In the genomic region with DNA sequence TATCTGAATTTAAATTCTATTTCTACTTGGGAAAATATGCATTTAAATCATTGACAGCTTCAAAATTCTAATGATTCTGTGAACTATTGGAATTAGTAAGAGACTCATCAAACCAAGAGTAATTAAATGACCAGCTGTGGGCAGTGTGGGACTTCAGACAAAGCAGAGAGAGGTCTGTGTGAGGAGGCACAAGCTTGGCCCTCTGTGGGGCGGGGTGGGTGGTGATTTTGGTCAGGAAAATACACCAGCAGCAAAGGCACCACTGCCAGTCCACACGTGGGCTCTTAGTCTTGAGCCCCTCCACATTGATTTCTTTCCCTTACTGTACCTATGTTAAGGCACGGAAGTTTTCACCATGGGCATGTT, we compare ENCODE assay signal across 11 cellular contexts. TPM values are rescaled to one million over a fixed set of nuclear protein-coding genes. Genes with fewer than 3 reads are reported as not detected.
DNase-seq lines count a peak whose midpoint lies in the region; ATAC-seq and TF ChIP-seq lines count a peak whose summit lies in the region.
"Had no signal": no experiment of that assay in that cellular context is flagged by ENCODE, and none has a peak within 500 bp of the region (broad histone marks: within the 10 kb centered on the region; RNA-seq: fewer than 3 reads in every experiment).

No MANE protein-coding gene starts in this region.

- H3K23ac ChIP-seq in mesenchymal stem cell (ENCODE audit: low read length in 2 of 2): no peak overlapping the region

- no peaks in the 10 kb centered on the region for H3K9me3 Mint-ChIP-seq in CD14-positive monocyte

- H3K4me1 ChIP-seq in BE2C: no peaks in the 10 kb centered on the region; the same call in 1 of the 2 replicates
- H3K4me1 ChIP-seq in body of pancreas: peaks cover 42% of the 10 kb centered on the region
- peaks cover 22% of the 10 kb centered on the region for H3K4me1 ChIP-seq in mesenchymal stem cell (ENCODE audit: control insufficient read depth, insufficient read depth, low read depth, low read length)

- H3K18ac ChIP-seq in mesenchymal stem cell (ENCODE audit: low read depth in 1 of 2, low read length in 2 of 2): no peak overlapping the region

- no peak overlapping the region for H2BK12ac ChIP-seq in mesenchymal stem cell (ENCODE audit: low read length in 2 of 2)

- H3K9me3 ChIP-seq in BE2C: no peaks in the 10 kb centered on the region
- no peaks in the 10 kb centered on the region for H3K9me3 ChIP-seq in body of pancreas
- H3K9me3 ChIP-seq in mesenchymal stem cell (ENCODE audit: control insufficient read depth, low read length): no peaks in the 10 kb centered on the region
- H3K9me3 ChIP-seq: Peyer's patch had no signal

- no peak overlapping the region for H2BK120ac ChIP-seq in mesenchymal stem cell (ENCODE audit: low read depth, low read length)

- H3K36me3 Mint-ChIP-seq in CD14-positive monocyte: no peaks in the 10 kb centered on the region

- no peak overlapping the region for H3K4me3 ChIP-seq in BE2C (ENCODE audit: low read depth, low read length)
- H3K4me3 ChIP-seq in body of pancreas: no peak overlapping the region
- H3K4me3 ChIP-seq in mesenchymal stem cell (ENCODE audit: insufficient read depth in 1 of 2, low read depth in 1 of 2, low read length in 2 of 2): no peak overlapping the region
- H3K4me3 ChIP-seq: Peyer's patch had no signal

- H3K27ac Mint-ChIP-seq in CD14-positive monocyte: no peak overlapping the region

- H2BK5ac ChIP-seq in mesenchymal stem cell (ENCODE audit: low read depth, low read length, poor library complexity, severe bottlenecking): no peak overlapping the region

- peaks cover 37% of the 10 kb centered on the region for H3K4me1 Mint-ChIP-seq in CD14-positive monocyte

- TF ChIP-seq CTCF in BE2C (IDR thresholded peaks at IDR 0.05; ENCODE audit: low read depth, low read length): peak; percentile 8; the same call in 1 of the 2 replicates
- TF ChIP-seq CTCF in body of pancreas (IDR thresholded peaks at IDR 0.05): no peak
- TF ChIP-seq CTCF in CD14-positive monocyte (IDR thresholded peaks at IDR 0.05): no peak

- H4K91ac ChIP-seq in mesenchymal stem cell (ENCODE audit: low read length): peak overlapping the region; percentile 18

- peak overlapping the region in 3 of 4 donors; percentile 77 to 91 (median 83) for H3K27ac ChIP-seq in body of pancreas
- no peak overlapping the region for H3K27ac ChIP-seq in mesenchymal stem cell (ENCODE audit: low read length, poor library complexity, severe bottlenecking)
- H3K27ac ChIP-seq: Peyer's patch had no signal

- ATAC-seq in body of pancreas (no peak), GM18519 (IDR thresholded peaks at IDR 0.05; ENCODE audit: low FRiP score, unreplicated experiment) (no peak), GM19397 (IDR thresholded peaks at IDR 0.05; ENCODE audit: unreplicated experiment) (no peak), HG03460 (IDR thresholded peaks at IDR 0.05; ENCODE audit: unreplicated experiment) (no peak)

- TF ChIP-seq RAD21 in Ishikawa (IDR thresholded peaks at IDR 0.05; ENCODE audit: low read depth): peak; percentile 62

- no peaks in the 10 kb centered on the region for H3K79me1 ChIP-seq in mesenchymal stem cell (replicated peaks; ENCODE audit: low read length, poor library complexity, severe bottlenecking)

- H3K36me3 ChIP-seq in BE2C: no peaks in the 10 kb centered on the region
- no peaks in the 10 kb centered on the region for H3K36me3 ChIP-seq in body of pancreas (replicated peaks in 1 of 2; ENCODE audit: insufficient read depth in 1 of 2, low read depth in 2 of 2)
- H3K36me3 ChIP-seq in mesenchymal stem cell (ENCODE audit: control insufficient read depth in 1 of 2, insufficient read depth in 2 of 2, low read depth in 1 of 2, low read length in 2 of 2): no peaks in the 10 kb centered on the region
- H3K36me3 ChIP-seq: Peyer's patch had no signal

- no peak overlapping the region for H3K4ac ChIP-seq in mesenchymal stem cell (ENCODE audit: low read depth in 1 of 2, low read length in 2 of 2)

- DNase-seq in BE2C: no peak
- no peak for DNase-seq in body of pancreas
- no peak for DNase-seq in mesenchymal stem cell
- no peak for DNase-seq in CD14-positive monocyte (ENCODE audit: low spot score)
- DNase-seq: activated T-cell treated with anti-CD3 and anti-CD28 coated beads for 4 hours; Peyer's patch; stimulated activated naive CD4-positive, alpha-beta T cell treated with Interleukin-2 at 50 U/mL for 16 hours had no signal

- no peak overlapping the region for H3K14ac ChIP-seq in mesenchymal stem cell (ENCODE audit: low read length in 2 of 2)

- no peak for TF ChIP-seq POLR2A in body of pancreas (IDR thresholded peaks at IDR 0.05)

- H3K4me3 Mint-ChIP-seq in CD14-positive monocyte: no peak overlapping the region

- H2AFZ ChIP-seq in mesenchymal stem cell (ENCODE audit: low read depth, low read length): no peak overlapping the region

- no peak overlapping the region for H2BK15ac ChIP-seq in mesenchymal stem cell (ENCODE audit: low read depth, poor library complexity, severe bottlenecking)

- intact Hi-C loops in body of pancreas (cut with DNase I): loop anchor here (10.0 kb wide), 1 partner anchor 547 kb away; no protein-coding TSS in a partner anchor
- intact Hi-C loops in CD14-positive monocyte (cut with micrococcal nuclease): no loop called here

- TF ChIP-seq EP300 in Ishikawa (IDR thresholded peaks at IDR 0.05; ENCODE audit: borderline replicate concordance): no peak

- no peak overlapping the region for H4K8ac ChIP-seq in mesenchymal stem cell (ENCODE audit: low read length)

- H3K9ac ChIP-seq in mesenchymal stem cell (ENCODE audit: low read length): no peak overlapping the region

- no peak overlapping the region for H2AK5ac ChIP-seq in mesenchymal stem cell (ENCODE audit: low read length, severe bottlenecking)

- H3K27me3 Mint-ChIP-seq in CD14-positive monocyte (ENCODE audit: low read depth in 3 of 3): peaks cover 2 to 14% (median 4%) of the 10 kb centered on the region in 3 donors

- WGBS in body of pancreas, 2 donors: 83 to 84% methylated on average over 3 of the region's 3 CpGs
- WGBS in mesenchymal stem cell: 79% methylated on average over 3 of the region's 3 CpGs

- H3K27me3 ChIP-seq in BE2C: no peaks in the 10 kb centered on the region
- no peaks in the 10 kb centered on the region for H3K27me3 ChIP-seq in body of pancreas
- H3K27me3 ChIP-seq in mesenchymal stem cell (ENCODE audit: control insufficient read depth in 1 of 2, insufficient read depth in 1 of 2, low read length in 2 of 2): peaks cover 7 to 61% of the 10 kb centered on the region in 2 experiments
- H3K27me3 ChIP-seq: Peyer's patch had no signal

- no peak overlapping the region for H3K4me2 ChIP-seq in mesenchymal stem cell (ENCODE audit: low read length, poor library complexity, severe bottlenecking)

TF ChIP-seq in Ishikawa, 13 proteins besides CTCF, POLR2A, EP300 and RAD21:
- no peak for TF ChIP-seq CREB1 (IDR thresholded peaks at IDR 0.05; ENCODE audit: low read depth)
- TF ChIP-seq NFIC (IDR thresholded peaks at IDR 0.05): no peak
- no peak for TF ChIP-seq TAF1 (IDR thresholded peaks at IDR 0.05; ENCODE audit: low read depth)
- TF ChIP-seq, protein P1, sequence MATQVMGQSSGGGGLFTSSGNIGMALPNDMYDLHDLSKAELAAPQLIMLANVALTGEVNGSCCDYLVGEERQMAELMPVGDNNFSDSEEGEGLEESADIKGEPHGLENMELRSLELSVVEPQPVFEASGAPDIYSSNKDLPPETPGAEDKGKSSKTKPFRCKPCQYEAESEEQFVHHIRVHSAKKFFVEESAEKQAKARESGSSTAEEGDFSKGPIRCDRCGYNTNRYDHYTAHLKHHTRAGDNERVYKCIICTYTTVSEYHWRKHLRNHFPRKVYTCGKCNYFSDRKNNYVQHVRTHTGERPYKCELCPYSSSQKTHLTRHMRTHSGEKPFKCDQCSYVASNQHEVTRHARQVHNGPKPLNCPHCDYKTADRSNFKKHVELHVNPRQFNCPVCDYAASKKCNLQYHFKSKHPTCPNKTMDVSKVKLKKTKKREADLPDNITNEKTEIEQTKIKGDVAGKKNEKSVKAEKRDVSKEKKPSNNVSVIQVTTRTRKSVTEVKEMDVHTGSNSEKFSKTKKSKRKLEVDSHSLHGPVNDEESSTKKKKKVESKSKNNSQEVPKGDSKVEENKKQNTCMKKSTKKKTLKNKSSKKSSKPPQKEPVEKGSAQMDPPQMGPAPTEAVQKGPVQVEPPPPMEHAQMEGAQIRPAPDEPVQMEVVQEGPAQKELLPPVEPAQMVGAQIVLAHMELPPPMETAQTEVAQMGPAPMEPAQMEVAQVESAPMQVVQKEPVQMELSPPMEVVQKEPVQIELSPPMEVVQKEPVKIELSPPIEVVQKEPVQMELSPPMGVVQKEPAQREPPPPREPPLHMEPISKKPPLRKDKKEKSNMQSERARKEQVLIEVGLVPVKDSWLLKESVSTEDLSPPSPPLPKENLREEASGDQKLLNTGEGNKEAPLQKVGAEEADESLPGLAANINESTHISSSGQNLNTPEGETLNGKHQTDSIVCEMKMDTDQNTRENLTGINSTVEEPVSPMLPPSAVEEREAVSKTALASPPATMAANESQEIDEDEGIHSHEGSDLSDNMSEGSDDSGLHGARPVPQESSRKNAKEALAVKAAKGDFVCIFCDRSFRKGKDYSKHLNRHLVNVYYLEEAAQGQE (IDR thresholded peaks at IDR 0.05; ENCODE audit: low read depth): no peak
- TF ChIP-seq TEAD4 (IDR thresholded peaks at IDR 0.05): no peak
- no peak for TF ChIP-seq ZBTB7A (IDR thresholded peaks at IDR 0.05; ENCODE audit: low read depth)
- TF ChIP-seq, protein P2, sequence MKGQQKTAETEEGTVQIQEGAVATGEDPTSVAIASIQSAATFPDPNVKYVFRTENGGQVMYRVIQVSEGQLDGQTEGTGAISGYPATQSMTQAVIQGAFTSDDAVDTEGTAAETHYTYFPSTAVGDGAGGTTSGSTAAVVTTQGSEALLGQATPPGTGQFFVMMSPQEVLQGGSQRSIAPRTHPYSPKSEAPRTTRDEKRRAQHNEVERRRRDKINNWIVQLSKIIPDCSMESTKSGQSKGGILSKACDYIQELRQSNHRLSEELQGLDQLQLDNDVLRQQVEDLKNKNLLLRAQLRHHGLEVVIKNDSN (IDR thresholded peaks at IDR 0.05): no peak
- TF ChIP-seq CEBPB (IDR thresholded peaks at IDR 0.05): no peak
- no peak for TF ChIP-seq FOXM1 (IDR thresholded peaks at IDR 0.05; ENCODE audit: borderline replicate concordance, low read depth)
- TF ChIP-seq MAX (IDR thresholded peaks at IDR 0.05): no peak
- no peak; the same call in 1 of the 2 replicates for TF ChIP-seq TCF12 (IDR thresholded peaks at IDR 0.05; ENCODE audit: low read depth)

RNA-seq across cellular contexts. Expression of gene RAB4A, which starts 39.2 kb away (rescaled TPM):
- 66.4 TPM for polyA plus RNA-seq in BE2C (2012; ENCODE audit: insufficient read depth, insufficient read length, low read depth)
- total RNA-seq in body of pancreas: 10 to 100 TPM; 12.5 to 69.0 TPM
- polyA plus RNA-seq in mesenchymal stem cell (2013, experiment 1 of 2): 24.2 TPM
- 24.7 TPM for polyA plus RNA-seq in mesenchymal stem cell (2013, experiment 2 of 2)
- polyA plus RNA-seq in CD14-positive monocyte: 10 to 100 TPM; 34.5 to 34.8 TPM
